In the genomic region with DNA sequence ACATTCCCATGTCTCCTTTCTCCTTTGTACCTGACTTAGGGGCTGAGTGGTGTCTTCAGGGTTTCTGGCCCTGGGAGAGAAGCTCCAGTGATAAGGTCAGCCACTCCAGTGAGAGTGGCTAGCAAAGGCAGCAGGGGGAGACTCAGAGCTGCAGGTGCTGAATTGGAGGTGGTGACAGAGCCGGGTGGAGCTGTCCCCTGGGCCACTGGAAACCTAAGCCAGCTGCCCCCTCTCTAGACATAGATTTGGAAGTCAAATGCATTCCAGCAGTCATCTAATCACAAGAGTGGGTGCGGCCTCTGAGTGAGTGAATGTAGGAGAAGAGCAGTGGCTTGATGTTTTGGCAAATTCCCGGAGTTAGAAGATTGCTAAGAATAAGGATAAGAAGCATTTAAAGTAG, we compare ENCODE assay signal across 10 cellular contexts. TPM values are rescaled to one million over a fixed set of nuclear protein-coding genes. Genes with fewer than 3 reads are reported as not detected.
DNase-seq lines count a peak whose midpoint lies in the region; ATAC-seq and TF ChIP-seq lines count a peak whose summit lies in the region.
"Had no signal": no experiment of that assay in that cellular context is flagged by ENCODE, and none has a peak within 500 bp of the region (broad histone marks: within the 10 kb centered on the region; RNA-seq: fewer than 3 reads in every experiment).

No MANE protein-coding gene starts in this region.

- H3K27me3 ChIP-seq in vagina: no peaks in the 10 kb centered on the region

- peaks cover 28% of the 10 kb centered on the region for H3K4me1 ChIP-seq in vagina

- TF ChIP-seq CTCF in AG09319 (IDR thresholded peaks at IDR 0.05; ENCODE audit: low read depth, low read length) (peak; percentile 29), vagina (IDR thresholded peaks at IDR 0.05) (no peak)

- DNase-seq in AG09319 (ENCODE audit: extremely low read depth, low read depth) (no peak), SK-N-MC (ENCODE audit: low read depth, low spot score) (no peak), islet precursor cell (peak; percentile 83), AG08396 (ENCODE audit: low spot score) (no peak), vagina (ENCODE audit: extremely low spot score in 2 of 2) (no peak)
- DNase-seq: Kasumi-1; stimulated activated CD8-positive, alpha-beta memory T cell treated with anti-CD3 and anti-CD28 coated beads, Interleukin-4, amount 100 ng/mL, for 48 hours had no signal

- peak overlapping the region; percentile 67 for H3K27ac ChIP-seq in SK-N-MC
- no peak overlapping the region for H3K27ac ChIP-seq in vagina

- H3K9me3 ChIP-seq in SK-N-MC (ENCODE audit: low read depth, low read length) (no peaks in the 10 kb centered on the region), vagina (no peaks in the 10 kb centered on the region)

- intact Hi-C loops in vagina (cut with DNase I): no loop called here

- H3K4me3 ChIP-seq in SK-N-MC (peak overlapping the region; percentile 24; the same call in 1 of the 2 replicates), vagina (no peak overlapping the region)

- H3K36me3 ChIP-seq in SK-N-MC (ENCODE audit: insufficient read depth, low read length) (peaks cover 9% of the 10 kb centered on the region; the same call in 1 of the 2 replicates), vagina (no peaks in the 10 kb centered on the region)

- H3K9ac ChIP-seq in SK-N-MC (ENCODE audit: insufficient read length): no peak overlapping the region

- peak; percentile 58 for ATAC-seq in GM21825 (IDR thresholded peaks at IDR 0.05; ENCODE audit: unreplicated experiment)
- ATAC-seq in GM19467 (IDR thresholded peaks at IDR 0.05; ENCODE audit: unreplicated experiment): no peak
- ATAC-seq in GM18858 (IDR thresholded peaks at IDR 0.05; ENCODE audit: unreplicated experiment): no peak

- TF ChIP-seq POLR2A in vagina (IDR thresholded peaks at IDR 0.05): no peak

RNA-seq across cellular contexts. Expression of gene TRIM2, which starts 28.5 kb away (rescaled TPM):
- total RNA-seq in vagina: 28.7 TPM
